25 cellular contexts compared by ENCODE assay signal in the genomic region with DNA sequence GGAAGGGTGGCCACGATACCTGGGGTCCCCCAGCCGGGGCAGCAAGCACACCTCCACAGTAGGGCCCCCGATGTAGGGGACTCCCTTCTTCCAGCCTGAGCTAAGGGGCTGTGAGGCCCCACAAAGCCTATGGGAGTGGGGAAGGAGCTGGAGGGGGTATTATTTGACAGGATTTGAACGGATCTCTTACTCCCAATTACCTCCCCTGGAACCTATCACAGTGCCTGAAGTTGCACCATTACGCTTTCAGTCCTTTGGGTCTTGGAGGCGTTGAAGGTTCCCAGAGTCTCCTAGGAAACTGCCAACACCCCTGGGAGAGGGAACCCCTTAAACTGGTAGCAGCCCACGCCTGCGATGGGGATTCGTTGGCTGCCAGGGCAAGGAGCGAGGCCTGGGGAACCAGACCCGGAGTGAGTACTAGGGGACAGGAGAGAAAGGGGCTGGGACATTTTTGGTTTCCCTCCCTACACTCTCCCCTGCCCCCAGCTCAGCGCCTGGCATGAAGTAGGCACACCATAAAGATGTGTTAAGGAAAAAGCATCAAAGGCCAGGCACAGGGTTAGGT. TPM values are rescaled to one million over a fixed set of nuclear protein-coding genes. Genes with fewer than 3 reads are reported as not detected.
A peak's percentile ranks its signal among the peaks of the same experiment; 100 is the strongest.
DNase-seq lines count a peak whose midpoint lies in the region; ATAC-seq and TF ChIP-seq lines count a peak whose summit lies in the region.
"Had no signal": no experiment of that assay in that cellular context is flagged by ENCODE, and none has a peak within 500 bp of the region (broad histone marks: within the 10 kb centered on the region; RNA-seq: fewer than 3 reads in every experiment).

No MANE protein-coding gene starts in this region.

- H3K27ac Mint-ChIP-seq in glutamatergic neuron (ENCODE audit: unreplicated experiment): no peak overlapping the region
- H3K27ac Mint-ChIP-seq: activated CD4-positive, alpha-beta T cell treated with anti-CD3 and anti-CD28 coated beads for 36 hours; activated naive CD4-positive, alpha-beta T cell treated with anti-CD3 and anti-CD28 coated beads, Interleukin-2, amount 10 ng/mL, durations not matched to agents 7 days and 5 days; CD8-positive, alpha-beta T cell; dendritic cell treated with granulocyte-macrophage colony-stimulating factor and Interleukin-4, amounts not matched to agents 40 ng/mL and 50 ng/mL, for 4 days; T-cell had no signal

- H3K27me3 Mint-ChIP-seq in glutamatergic neuron (ENCODE audit: unreplicated experiment): peaks cover 8% of the 10 kb centered on the region

- H2AFZ ChIP-seq in parathyroid adenoma: peak overlapping the region; percentile 90
- H2AFZ ChIP-seq in PC-3 (ENCODE audit: low read length): no peak overlapping the region
- H2AFZ ChIP-seq: hepatocyte had no signal

- DNase-seq in H7 (no peak), NT2/D1 (ENCODE audit: low read depth, low spot score) (no peak), glutamatergic neuron (no peak), PC-3 (no peak)
- DNase-seq: activated naive CD4-positive, alpha-beta T cell treated with anti-CD3 and anti-CD28 coated beads, Interleukin-2, amount 10 ng/mL, durations not matched to agents 7 days and 5 days; CD8-positive, alpha-beta T cell; lower lobe of right lung; MG63; OCI-M1; SHP77 treated with DMSO at 0.1 percent for 48 hours; small intestine; stimulated activated CD4-positive, alpha-beta T cell treated with anti-CD3 and anti-CD28 coated beads, Interleukin-4, amount 100 ng/mL, for 1 hour; stimulated activated naive CD4-positive, alpha-beta T cell; T-cell had no signal

- 0 out of 2 replicates have a peak, but pooled peaks cover 6% of the 10 kb centered on the region for H3K9me3 ChIP-seq in NT2/D1 (ENCODE audit: insufficient read depth, low read length)
- H3K9me3 ChIP-seq in parathyroid adenoma (ENCODE audit: control insufficient read depth, low read length): no peaks in the 10 kb centered on the region
- no peaks in the 10 kb centered on the region for H3K9me3 ChIP-seq in PC-3 (ENCODE audit: low read length)
- H3K9me3 ChIP-seq: lower lobe of right lung, MG63, neutrophil, thoracic aorta had no signal

- peak overlapping the region; percentile 52 for H3K4me3 Mint-ChIP-seq in glutamatergic neuron (ENCODE audit: unreplicated experiment)
- H3K4me3 Mint-ChIP-seq: activated CD4-positive, alpha-beta T cell treated with anti-CD3 and anti-CD28 coated beads for 36 hours; activated naive CD4-positive, alpha-beta T cell treated with anti-CD3 and anti-CD28 coated beads, Interleukin-2, amount 10 ng/mL, durations not matched to agents 7 days and 5 days; CD8-positive, alpha-beta T cell; dendritic cell treated with granulocyte-macrophage colony-stimulating factor and Interleukin-4, amounts not matched to agents 40 ng/mL and 50 ng/mL, for 4 days; T-cell had no signal

- H3K79me2 ChIP-seq in parathyroid adenoma (peaks cover 17% of the 10 kb centered on the region), PC-3 (ENCODE audit: low read length) (no peaks in the 10 kb centered on the region)
- H3K79me2 ChIP-seq: hepatocyte had no signal

- ATAC-seq in PC-3: no peak
- ATAC-seq in GM21526 (IDR thresholded peaks at IDR 0.05; ENCODE audit: low FRiP score, unreplicated experiment): no peak
- ATAC-seq in GM18909 (IDR thresholded peaks at IDR 0.05; ENCODE audit: poor library complexity, unreplicated experiment): no peak
- ATAC-seq: activated CD4-positive, alpha-beta T cell treated with anti-CD3 and anti-CD28 coated beads for 36 hours; CD8-positive, alpha-beta T cell; lower lobe of right lung; T-cell had no signal

- H3K4me3 ChIP-seq in H7 (ENCODE audit: insufficient read depth, low read depth, low read length) (peak overlapping the region; percentile 60), NT2/D1 (ENCODE audit: insufficient read length, low read depth) (peak overlapping the region; percentile 55), parathyroid adenoma (ENCODE audit: low read depth, low read length) (no peak overlapping the region), PC-3 (ENCODE audit: low read length) (no peak overlapping the region)
- H3K4me3 ChIP-seq: hepatocyte, lower lobe of right lung, thoracic aorta had no signal

- no peaks in the 10 kb centered on the region for H3K9me2 ChIP-seq in PC-3 (replicated peaks; ENCODE audit: low read length)

- intact Hi-C loops in PC-3 (cut with micrococcal nuclease): no loop called here

- H3K27ac ChIP-seq in parathyroid adenoma: no peak overlapping the region
- no peak overlapping the region for H3K27ac ChIP-seq in PC-3 (ENCODE audit: low read length)
- H3K27ac ChIP-seq: hepatocyte, lower lobe of right lung, neutrophil, thoracic aorta had no signal

- peak overlapping the region; percentile 61 for H3K9ac ChIP-seq in NT2/D1 (ENCODE audit: insufficient read length, low read depth)
- no peak overlapping the region for H3K9ac ChIP-seq in parathyroid adenoma
- H3K9ac ChIP-seq in PC-3 (ENCODE audit: low read length): no peak overlapping the region

- TF ChIP-seq CTCF in glutamatergic neuron (IDR thresholded peaks at IDR 0.05; ENCODE audit: partially characterized antibody, unreplicated experiment) (no peak), parathyroid adenoma (IDR thresholded peaks at IDR 0.05) (no peak), PC-3 (conservative IDR thresholded peaks at IDR 0.05; ENCODE audit: low read depth, low read length) (no peak)

- BruUV-seq in PC-3 (replicated peaks; lab: Mats Ljungman, UMichigan): no TSS peak

- no peaks in the 10 kb centered on the region for H3K9me3 Mint-ChIP-seq in glutamatergic neuron (ENCODE audit: unreplicated experiment)
- H3K9me3 Mint-ChIP-seq: CD8-positive, alpha-beta T cell; dendritic cell treated with granulocyte-macrophage colony-stimulating factor and Interleukin-4, amounts not matched to agents 40 ng/mL and 50 ng/mL, for 4 days had no signal

- no peaks in the 10 kb centered on the region for H4K20me1 ChIP-seq in PC-3 (ENCODE audit: low read length)

- CTCF ChIA-PET in PC-3 (lab: Charles Lee): no interaction called here

- H3F3A ChIP-seq in PC-3 (ENCODE audit: low read length, unreplicated experiment): no peaks in the 10 kb centered on the region

- H3K36me3 ChIP-seq in H7 (replicated peaks; ENCODE audit: control insufficient read depth, insufficient read depth, low read length) (no peaks in the 10 kb centered on the region), NT2/D1 (ENCODE audit: insufficient read depth, insufficient read length, low read length) (no peaks in the 10 kb centered on the region), parathyroid adenoma (ENCODE audit: control insufficient read depth, insufficient read depth, low read length) (no peaks in the 10 kb centered on the region), PC-3 (ENCODE audit: low read depth, low read length) (no peaks in the 10 kb centered on the region)
- H3K36me3 ChIP-seq: lower lobe of right lung, MG63, neutrophil, thoracic aorta had no signal

- peaks cover 2% of the 10 kb centered on the region for H3K4me1 Mint-ChIP-seq in glutamatergic neuron (ENCODE audit: low read depth, unreplicated experiment)

- H3K4me2 ChIP-seq in parathyroid adenoma (ENCODE audit: low read length): no peak overlapping the region
- H3K4me2 ChIP-seq in PC-3 (ENCODE audit: low read length): no peak overlapping the region
- H3K4me2 ChIP-seq: hepatocyte had no signal

- POLR2A ChIA-PET in PC-3 (lab: Charles Lee; ENCODE audit: unreplicated experiment): no interaction called here

- H3K27me3 ChIP-seq in H7 (ENCODE audit: control insufficient read depth, insufficient read depth, low read length) (peaks cover 7% of the 10 kb centered on the region), NT2/D1 (ENCODE audit: insufficient read depth, insufficient read length) (peaks cover 65% of the 10 kb centered on the region), parathyroid adenoma (ENCODE audit: control insufficient read depth, insufficient read depth, low read length) (no peaks in the 10 kb centered on the region), PC-3 (ENCODE audit: low read length) (peaks cover 38% of the 10 kb centered on the region)
- H3K27me3 ChIP-seq: MG63 had no signal

- no peaks in the 10 kb centered on the region for H3K4me1 ChIP-seq in NT2/D1 (ENCODE audit: insufficient read depth, insufficient read length)
- H3K4me1 ChIP-seq in parathyroid adenoma: no peaks in the 10 kb centered on the region
- H3K4me1 ChIP-seq in PC-3 (ENCODE audit: insufficient read depth, low read length): no peaks in the 10 kb centered on the region
- H3K4me1 ChIP-seq: lower lobe of right lung had no signal

- peaks cover 6% of the 10 kb centered on the region for H3K36me3 Mint-ChIP-seq in glutamatergic neuron (ENCODE audit: unreplicated experiment)
- H3K36me3 Mint-ChIP-seq: activated naive CD4-positive, alpha-beta T cell treated with anti-CD3 and anti-CD28 coated beads, Interleukin-2, amount 10 ng/mL, durations not matched to agents 7 days and 5 days; CD8-positive, alpha-beta T cell; IgD-negative memory B cell; T-cell had no signal

RNA-seq across cellular contexts. Expression of a gene that starts 0.4 kb away (rescaled TPM):
- 14.6 and 16.1 TPM in 2 replicates for total RNA-seq in H7 (2014; rRNA removed; shearing (Covaris generic))
- total RNA-seq in glutamatergic neuron (ENCODE audit: unreplicated experiment) (23.4 TPM), PC-3 (2014; rRNA removed) (not detected in 2 replicates)
- total RNA-seq: activated CD4-positive, alpha-beta T cell treated with anti-CD3 and anti-CD28 coated beads for 36 hours; cardiac septum; CD8-positive, alpha-beta T cell; hepatocyte; kidney epithelial cell; lower lobe of right lung; T-cell; thoracic aorta had no signal

Comparison
In these comparisons a context has a peak if more than half of its experiments do, and no peak if none do; other contexts are left out.
1. H3K4me3 ChIP-seq: peak in H7 (single experiment) and NT2/D1 (single experiment); none in parathyroid adenoma (single experiment) and PC-3 (single experiment).
2. RNA of a gene that starts 0.4 kb away (total RNA-seq): 23.4 TPM in glutamatergic neuron (single experiment) and 14.6 to 16.1 TPM in H7; not detected in PC-3; every median in the first group is over 10 times any median in the second.